21 cellular contexts compared by ENCODE assay signal in the genomic region with DNA sequence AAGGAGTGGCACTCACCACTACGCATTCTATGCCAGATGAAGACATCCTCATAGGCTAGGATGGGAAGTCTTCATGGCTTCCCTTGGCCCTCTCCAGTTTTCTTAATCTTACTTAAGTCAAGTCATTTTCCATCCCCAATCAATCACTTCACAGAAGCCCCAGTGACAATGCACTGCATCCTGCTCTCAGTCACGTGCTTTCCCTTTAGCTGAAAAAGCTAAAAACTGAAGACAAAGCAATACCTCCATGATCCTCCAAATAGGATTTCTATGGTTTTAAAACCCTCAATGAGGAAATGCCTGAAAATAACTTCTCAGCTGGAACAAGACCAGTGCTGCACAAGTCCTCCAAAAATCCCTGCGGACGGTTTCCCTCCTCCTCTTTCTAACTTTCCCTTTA.
DNase-seq lines count a peak whose midpoint lies in the region; ATAC-seq, FAIRE-seq and TF ChIP-seq lines count a peak whose summit lies in the region.
"Had no signal": no experiment of that assay in that cellular context is flagged by ENCODE, and none has a peak within 500 bp of the region (broad histone marks: within the 10 kb centered on the region; RNA-seq: fewer than 3 reads in every experiment).

No MANE protein-coding gene starts in this region.

- peak overlapping the region; percentile 66 for H3K27ac ChIP-seq in A673 (ENCODE audit: low read depth, low read length, poor library complexity, severe bottlenecking)
- H3K27ac ChIP-seq in H9 (ENCODE audit: insufficient read length, low read depth, low read length) = no peak overlapping the region
- no peak overlapping the region for H3K27ac ChIP-seq in esophagus muscularis mucosa (replicated peaks in 1 of 4)
- no peak overlapping the region for H3K27ac ChIP-seq in neural progenitor cell
- H3K27ac ChIP-seq in right cardiac atrium (ENCODE audit: low read length) = no peak overlapping the region
- H3K27ac ChIP-seq: C4-2B had no signal

- TF ChIP-seq POLR2A in esophagus muscularis mucosa (IDR thresholded peaks at IDR 0.05; ENCODE audit: low read depth) (no peak), GM12891 (IDR thresholded peaks at IDR 0.05; ENCODE audit: low read depth, low read length) (no peak)

- no peak for FAIRE-seq in GM12891 (lab: Jason Lieb, UNC)
- FAIRE-seq: GM19239, H54, HTR-8/SVneo had no signal

- BruUV-seq in A673 (replicated peaks; lab: Mats Ljungman, UMichigan) (no TSS peak), Calu3 (replicated peaks; lab: Mats Ljungman, UMichigan) (no TSS peak)

- H2BK20ac ChIP-seq in H9 (ENCODE audit: low read depth, low read length, poor library complexity, severe bottlenecking) = no peak overlapping the region

- H3K4me2 ChIP-seq in H9 (ENCODE audit: insufficient read depth, insufficient read length, low read length) (no peak overlapping the region), neural progenitor cell (no peak overlapping the region)

- no peak for TF ChIP-seq CTCF in A673 (conservative IDR thresholded peaks at IDR 0.05; ENCODE audit: low read depth, low read length)
- no peak for TF ChIP-seq CTCF in H9 (conservative IDR thresholded peaks at IDR 0.05)
- TF ChIP-seq CTCF in esophagus muscularis mucosa (IDR thresholded peaks at IDR 0.05) = no peak
- TF ChIP-seq CTCF in neural progenitor cell (IDR thresholded peaks at IDR 0.05) = no peak
- no peak for TF ChIP-seq CTCF in Calu3 (IDR thresholded peaks at IDR 0.05; ENCODE audit: unreplicated experiment)

- H3K14ac ChIP-seq in H9 (ENCODE audit: insufficient read depth, low read length) = no peak overlapping the region

- H4K8ac ChIP-seq in H9 (replicated peaks; ENCODE audit: insufficient read length, low read depth, low read length) = no peak overlapping the region

- no peak overlapping the region for H3K56ac ChIP-seq in H9 (ENCODE audit: insufficient read length, low read depth, low read length)

- H3K9me3 Mint-ChIP-seq in H9 (peaks cover 0 to 2% of the 10 kb centered on the region in 2 experiments; a peak in 2 of 5 replicates), neural progenitor cell (peaks cover 2% of the 10 kb centered on the region), Calu3 (ENCODE audit: low read depth, unreplicated experiment) (peaks cover 4% of the 10 kb centered on the region)
- H3K9me3 Mint-ChIP-seq: CD4-positive, alpha-beta T cell had no signal

- TF ChIP-seq EP300 in esophagus muscularis mucosa (IDR thresholded peaks at IDR 0.05) = no peak

- H3K23me2 ChIP-seq in H9 (ENCODE audit: insufficient read length, low read depth, low read length, poor library complexity, severe bottlenecking) = no peaks in the 10 kb centered on the region

- H3K4ac ChIP-seq in H9 (ENCODE audit: low read depth, low read length) = no peak overlapping the region

- H3K27ac Mint-ChIP-seq in H9 = peak overlapping the region in 2 of 3 experiments; percentile 14 to 69; a peak in 4 of 7 replicates
- H3K27ac Mint-ChIP-seq in neural progenitor cell = no peak overlapping the region
- no peak overlapping the region for H3K27ac Mint-ChIP-seq in Calu3 (ENCODE audit: unreplicated experiment)
- H3K27ac Mint-ChIP-seq: CD4-positive, alpha-beta T cell; HFFc6; IgD-negative memory B cell had no signal

- no peak overlapping the region for H2BK12ac ChIP-seq in H9 (ENCODE audit: insufficient read length, low read depth, low read length)

- no peak for ATAC-seq in right cardiac atrium
- ATAC-seq: HCT116 had no signal

- H3T11ph ChIP-seq in H9 (ENCODE audit: low read length) = no peak overlapping the region

- H3K9ac ChIP-seq in H9 (ENCODE audit: extremely low read depth, insufficient read length, low read length) = no peak overlapping the region
- no peak overlapping the region for H3K9ac ChIP-seq in neural progenitor cell

- H3K4me1 Mint-ChIP-seq in H9 (peaks cover 10 to 11% of the 10 kb centered on the region in 2 experiments), neural progenitor cell (peaks cover 11% of the 10 kb centered on the region), Calu3 (ENCODE audit: low read depth, unreplicated experiment) (no peaks in the 10 kb centered on the region)

- H3K9me3 ChIP-seq in A673 (ENCODE audit: low read depth, low read length, poor library complexity, severe bottlenecking) (no peaks in the 10 kb centered on the region), H9 (ENCODE audit: control insufficient read depth, low read depth, low read length) (no peaks in the 10 kb centered on the region), esophagus muscularis mucosa (no peaks in the 10 kb centered on the region), neural progenitor cell (ENCODE audit: low read depth) (no peaks in the 10 kb centered on the region), right cardiac atrium (ENCODE audit: control insufficient read depth, low read length) (no peaks in the 10 kb centered on the region)
- H3K9me3 ChIP-seq: Caco-2 had no signal

- H2BK120ac ChIP-seq in H9 (ENCODE audit: low read depth, low read length, poor library complexity, severe bottlenecking) = no peak overlapping the region

- H4K91ac ChIP-seq in H9 (ENCODE audit: insufficient read length, low read depth, low read length) = no peak overlapping the region

- intact Hi-C loops in A673 (cut with micrococcal nuclease; ENCODE audit: unreplicated experiment) (no loop called here), esophagus muscularis mucosa (cut with DNase I) (no loop called here), Calu3 (cut with micrococcal nuclease; ENCODE audit: unreplicated experiment) (no loop called here), right cardiac atrium (cut with DNase I) (no loop called here)

- no peak overlapping the region for H2AK5ac ChIP-seq in H9 (ENCODE audit: insufficient read length, low read length)

- no peak overlapping the region for H3K18ac ChIP-seq in H9 (ENCODE audit: insufficient read length, low read depth, low read length)

- H3K36me3 ChIP-seq in A673 (ENCODE audit: insufficient read depth, low read length, poor library complexity, severe bottlenecking) (no peaks in the 10 kb centered on the region), esophagus muscularis mucosa (no peaks in the 10 kb centered on the region), neural progenitor cell (no peaks in the 10 kb centered on the region)

- DNase-seq in A673 (ENCODE audit: low spot score) (peak; percentile 54), H9 (no peak), esophagus muscularis mucosa (ENCODE audit: extremely low spot score) (peak; percentile 74), neural progenitor cell (ENCODE audit: low spot score) (no peak), Calu3 (no peak), right cardiac atrium (no peak), GM12891 (ENCODE audit: insufficient read length, low spot score) (no peak)
- DNase-seq: ACHN; Caco-2; CD4-positive, alpha-beta T cell; DMS153; DMS79; GDM1; HFFc6; KG1 had no signal

- POLR2A ChIA-PET in A673 (lab: Charles Lee; ENCODE audit: low non-redundant PET) = no interaction called here

- no peak overlapping the region for H4K5ac ChIP-seq in H9 (ENCODE audit: insufficient read length, low read depth, low read length)

- H3K4me1 ChIP-seq in A673 (ENCODE audit: insufficient read depth, low read length, poor library complexity, severe bottlenecking) (peaks cover 21% of the 10 kb centered on the region), H9 (ENCODE audit: insufficient read depth, low read length) (no peaks in the 10 kb centered on the region; the same call in 1 of the 2 replicates), esophagus muscularis mucosa (peaks cover 0 to 8% (median 3%) of the 10 kb centered on the region in 4 donors), neural progenitor cell (peaks cover 9% of the 10 kb centered on the region), right cardiac atrium (ENCODE audit: control insufficient read depth, insufficient read depth, low read length) (no peaks in the 10 kb centered on the region)
- H3K4me1 ChIP-seq: Caco-2 had no signal

- H3K4me3 Mint-ChIP-seq in H9 (no peak overlapping the region; a peak in 1 of 5 replicates), neural progenitor cell (no peak overlapping the region), Calu3 (ENCODE audit: low read depth, unreplicated experiment) (no peak overlapping the region)
- H3K4me3 Mint-ChIP-seq: CD4-positive, alpha-beta T cell; HFFc6; IgD-negative memory B cell had no signal

- H3K4me3 ChIP-seq in A673 (ENCODE audit: low read depth, low read length, poor library complexity, severe bottlenecking) (no peak overlapping the region), esophagus muscularis mucosa (no peak overlapping the region), neural progenitor cell (no peak overlapping the region), right cardiac atrium (ENCODE audit: low read length) (no peak overlapping the region)

- H2BK5ac ChIP-seq in H9 (ENCODE audit: insufficient read length, low read length) = no peak overlapping the region

- no peak overlapping the region for H3K23ac ChIP-seq in H9 (ENCODE audit: insufficient read length, low read depth, low read length)

- no peaks in the 10 kb centered on the region for H3K79me2 ChIP-seq in H9 (ENCODE audit: insufficient read depth, low read length)
- H3K79me2 ChIP-seq in neural progenitor cell (ENCODE audit: low read depth) = no peaks in the 10 kb centered on the region

- H3K36me3 Mint-ChIP-seq in H9 (ENCODE audit: insufficient read depth in 1 of 3, low read depth in 3 of 3) (peaks cover 0 to 5% (median 2%) of the 10 kb centered on the region in 3 experiments; a peak in 3 of 7 replicates), neural progenitor cell (no peaks in the 10 kb centered on the region), Calu3 (ENCODE audit: insufficient read depth, unreplicated experiment) (peaks cover 4% of the 10 kb centered on the region)

- no peak overlapping the region for H2BK15ac ChIP-seq in H9 (ENCODE audit: low read depth, low read length)

- no peaks in the 10 kb centered on the region for H3K27me3 Mint-ChIP-seq in H9 (ENCODE audit: low read depth)
- H3K27me3 Mint-ChIP-seq in neural progenitor cell (ENCODE audit: insufficient read depth, low read depth) = peaks cover 5% of the 10 kb centered on the region
- no peaks in the 10 kb centered on the region for H3K27me3 Mint-ChIP-seq in Calu3 (ENCODE audit: unreplicated experiment)
- H3K27me3 Mint-ChIP-seq: CD4-positive, alpha-beta T cell; IgD-negative memory B cell had no signal

- H3K79me1 ChIP-seq in H9 (ENCODE audit: insufficient read depth, low read depth, low read length, poor library complexity, severe bottlenecking) = no peaks in the 10 kb centered on the region

- H3F3A ChIP-seq in neural progenitor cell (ENCODE audit: low read depth) = no peaks in the 10 kb centered on the region

- CTCF ChIA-PET in A673 (lab: Charles Lee) (interaction anchor here (0.7 kb wide), 1 partner anchor 399 kb away, joined by 3 read pairs; no protein-coding TSS in a partner anchor), Calu3 (lab: Charles Lee) (no interaction called here)

- H2AFZ ChIP-seq in H9 (ENCODE audit: low read length) = no peak overlapping the region
- peak overlapping the region; percentile 37 for H2AFZ ChIP-seq in neural progenitor cell (replicated peaks)

- no peaks in the 10 kb centered on the region for H3K27me3 ChIP-seq in A673 (replicated peaks; ENCODE audit: insufficient read depth, low read depth, low read length, poor library complexity)
- H3K27me3 ChIP-seq in H9 (ENCODE audit: insufficient read depth, low read length) = no peaks in the 10 kb centered on the region
- H3K27me3 ChIP-seq in esophagus muscularis mucosa = no peaks in the 10 kb centered on the region
- H3K27me3 ChIP-seq in neural progenitor cell = no peaks in the 10 kb centered on the region
- no peaks in the 10 kb centered on the region for H3K27me3 ChIP-seq in right cardiac atrium (ENCODE audit: control insufficient read depth, insufficient read depth)

- H4K20me1 ChIP-seq in H9 (ENCODE audit: control insufficient read depth, insufficient read depth, insufficient read length) = no peaks in the 10 kb centered on the region
- H4K20me1 ChIP-seq in neural progenitor cell (ENCODE audit: low read depth) = no peaks in the 10 kb centered on the region

- no CpG with 5 or more reads among the region's 4 CpGs for WGBS in H9 (ENCODE audit: extremely low coverage, insufficient read length, low lambda C conversion rate)
- WGBS in esophagus muscularis mucosa = 57% methylated on average over 4 of the region's 4 CpGs
- WGBS in right cardiac atrium = 38% methylated on average over 4 of the region's 4 CpGs

Comparison
In these comparisons a context has a peak if more than half of its experiments do, and no peak if none do; other contexts are left out.
1. DNase-seq: peak in A673 (single experiment) and esophagus muscularis mucosa (single experiment); none in H9 (single experiment), neural progenitor cell (single experiment), Calu3 (single experiment), right cardiac atrium (0 of 3) and GM12891 (single experiment).
2. H3K27ac Mint-ChIP-seq: peak in H9 (2 of 3); none in neural progenitor cell (single experiment) and Calu3 (single experiment).